1 cellular context compared by ENCODE assay signal in the genomic region with DNA sequence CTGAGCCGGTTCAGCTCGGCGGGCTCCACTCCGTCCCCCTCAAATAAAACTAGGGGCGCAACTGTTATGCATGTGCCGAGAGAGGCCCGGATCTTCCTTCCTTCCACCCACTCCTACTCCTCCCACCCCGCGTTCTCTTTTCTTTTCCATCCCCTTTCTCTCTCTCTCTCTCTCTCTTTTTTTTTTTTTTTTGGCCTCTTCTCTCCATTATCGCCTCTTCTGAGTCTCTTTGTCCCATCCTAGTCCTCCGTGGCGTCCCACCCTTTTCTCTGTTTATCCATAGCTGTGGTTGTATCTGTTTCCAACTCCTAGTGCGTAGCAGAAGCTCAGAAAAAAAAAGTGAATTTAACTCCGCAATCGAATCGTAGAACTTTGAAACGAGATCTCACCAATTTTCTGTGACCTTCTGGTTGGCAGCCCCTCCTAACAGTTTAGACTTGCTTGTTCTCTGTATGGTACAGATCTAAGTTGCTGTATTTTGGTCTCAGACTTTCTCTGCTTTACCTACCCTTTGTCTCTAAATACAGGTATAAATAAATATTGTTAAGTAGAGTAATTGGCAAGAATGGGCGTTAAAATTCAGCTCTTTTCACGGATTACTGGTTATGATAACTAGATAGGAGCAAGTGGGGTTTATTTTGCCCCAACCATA.
TF ChIP-seq lines count a peak whose summit lies in the region.

No MANE protein-coding gene starts in this region.

TF ChIP-seq in H1, 55 proteins besides CTCF, POLR2A, EP300 and RAD21:
- TF ChIP-seq CBX8 (IDR thresholded peaks at IDR 0.05; ENCODE audit: borderline replicate concordance, low read depth, low read length) (peak; percentile 75; the same call in 1 of the 2 replicates), EGR1 (IDR thresholded peaks at IDR 0.05; ENCODE audit: borderline replicate concordance, low read depth, low read length) (peak; percentile 19; the same call in 1 of the 2 replicates)
- TF ChIP-seq, protein P1, sequence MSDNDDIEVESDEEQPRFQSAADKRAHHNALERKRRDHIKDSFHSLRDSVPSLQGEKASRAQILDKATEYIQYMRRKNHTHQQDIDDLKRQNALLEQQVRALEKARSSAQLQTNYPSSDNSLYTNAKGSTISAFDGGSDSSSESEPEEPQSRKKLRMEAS (IDR thresholded peaks at IDR 0.05): no peak; the same call in 1 of the 2 replicates
- TF ChIP-seq, protein P2, sequence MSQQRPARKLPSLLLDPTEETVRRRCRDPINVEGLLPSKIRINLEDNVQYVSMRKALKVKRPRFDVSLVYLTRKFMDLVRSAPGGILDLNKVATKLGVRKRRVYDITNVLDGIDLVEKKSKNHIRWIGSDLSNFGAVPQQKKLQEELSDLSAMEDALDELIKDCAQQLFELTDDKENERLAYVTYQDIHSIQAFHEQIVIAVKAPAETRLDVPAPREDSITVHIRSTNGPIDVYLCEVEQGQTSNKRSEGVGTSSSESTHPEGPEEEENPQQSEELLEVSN (IDR thresholded peaks at IDR 0.05): peak; percentile 11; the same call in 1 of the 2 replicates
TF ChIP-seq in H1: peak in this region for 3.
